In genomic region chr1:114715952-114716303, GRCh38 we compare ENCODE assay signal across 8 cellular contexts. TPM values are rescaled to one million over a fixed set of nuclear protein-coding genes. Genes with fewer than 3 reads are reported as not detected.
A peak's percentile ranks its signal among the peaks of the same experiment; 100 is the strongest.
DNase-seq lines count a peak whose midpoint lies in the region; ATAC-seq and TF ChIP-seq lines count a peak whose summit lies in the region.

No MANE protein-coding gene starts in this region.

- H3K4me2 ChIP-seq in MM.1S (ENCODE audit: low read depth, low read length) (peak overlapping the region; percentile 74), neural cell (ENCODE audit: low read length) (peak overlapping the region; percentile 85)

- H2AFZ ChIP-seq in MM.1S (ENCODE audit: low read length) (no peak overlapping the region), neural cell (ENCODE audit: low read depth, low read length) (peak overlapping the region; percentile 98)

- H3K79me2 ChIP-seq in MM.1S (ENCODE audit: low read length), result peaks cover 47% of the 10 kb centered on the region
- peaks cover 30% of the 10 kb centered on the region for H3K79me2 ChIP-seq in neural cell (replicated peaks; ENCODE audit: insufficient read depth, low read length)

- H3K4me1 ChIP-seq in MM.1S (ENCODE audit: low read length) (no peaks in the 10 kb centered on the region), ectodermal cell (ENCODE audit: control insufficient read depth, insufficient read depth, low read length) (peaks cover 7% of the 10 kb centered on the region)

- H3K27me3 ChIP-seq in MM.1S (replicated peaks; ENCODE audit: insufficient read depth, low read length) (no peaks in the 10 kb centered on the region), ectodermal cell (ENCODE audit: control insufficient read depth, insufficient read depth, low read length, poor library complexity, severe bottlenecking) (no peaks in the 10 kb centered on the region), neural cell (ENCODE audit: insufficient read depth, low read depth, low read length) (no peaks in the 10 kb centered on the region)

- no peak for TF ChIP-seq CTCF in MM.1S (IDR thresholded peaks at IDR 0.05; ENCODE audit: low read length)
- TF ChIP-seq CTCF in neural cell (IDR thresholded peaks at IDR 0.05; ENCODE audit: poor library complexity, severe bottlenecking), result no peak

- DNase-seq in MM.1S (no peak), iPS-NIHi11 (ENCODE audit: low spot score) (no peak), hypothalamus (lab: John Stamatoyannopoulos, UW) (no peak)
- no peak for DNase-seq in activated CD4-positive, alpha-beta T cell treated with anti-CD3 and anti-CD28 coated beads for 48 hours

- WGBS in ectodermal cell, 2 experiments, result 50 to 53% methylated on average over 4 of the region's 4 CpGs

- no peaks in the 10 kb centered on the region for H3K9me2 ChIP-seq in MM.1S (replicated peaks; ENCODE audit: insufficient read depth, low read length)
- H3K9me2 ChIP-seq in neural cell (ENCODE audit: insufficient read depth, low read length), result no peaks in the 10 kb centered on the region

- H3K9me3 ChIP-seq in MM.1S (replicated peaks; ENCODE audit: insufficient read depth, low read length), result no peaks in the 10 kb centered on the region
- no peaks in the 10 kb centered on the region for H3K9me3 ChIP-seq in ectodermal cell (ENCODE audit: control insufficient read depth, low read length)
- no peaks in the 10 kb centered on the region for H3K9me3 ChIP-seq in neural cell (ENCODE audit: low read length)

- TF ChIP-seq EP300 in neural cell (conservative IDR thresholded peaks at IDR 0.05; ENCODE audit: poor library complexity, severe bottlenecking), result no peak

- H3K27ac ChIP-seq in MM.1S (ENCODE audit: low read length), result peak overlapping the region; percentile 93
- H3K27ac ChIP-seq in ectodermal cell (ENCODE audit: insufficient read depth, low read depth, low read length, poor library complexity, severe bottlenecking), result peak overlapping the region; percentile 78
- H3K27ac ChIP-seq in neural cell (ENCODE audit: low read length), result peak overlapping the region; percentile 92

- ATAC-seq in GM18502 (IDR thresholded peaks at IDR 0.05; ENCODE audit: poor library complexity, unreplicated experiment) (peak; percentile 12), GM21390 (IDR thresholded peaks at IDR 0.05; ENCODE audit: unreplicated experiment) (no peak)

- H3K4me3 ChIP-seq in MM.1S (ENCODE audit: low read length) (peak overlapping the region; percentile 93), ectodermal cell (ENCODE audit: insufficient read depth, low read depth, low read length) (peak overlapping the region; percentile 95), neural cell (ENCODE audit: low read length) (peak overlapping the region; percentile 76)

- no peaks in the 10 kb centered on the region for H3K36me3 ChIP-seq in MM.1S (replicated peaks; ENCODE audit: insufficient read depth, low read length)
- H3K36me3 ChIP-seq in ectodermal cell (ENCODE audit: control insufficient read depth, insufficient read depth, low read length), result peaks cover 36% of the 10 kb centered on the region
- peaks cover 18% of the 10 kb centered on the region for H3K36me3 ChIP-seq in neural cell (ENCODE audit: insufficient read depth, low read length)

- no peaks in the 10 kb centered on the region for H4K20me1 ChIP-seq in MM.1S (ENCODE audit: insufficient read depth, low read length)
- no peaks in the 10 kb centered on the region for H4K20me1 ChIP-seq in neural cell (ENCODE audit: insufficient read depth)

- peak overlapping the region; percentile 98 for H3K9ac ChIP-seq in MM.1S (ENCODE audit: low read length)
- H3K9ac ChIP-seq in neural cell (ENCODE audit: low read length), result peak overlapping the region; percentile 94

- TF ChIP-seq RAD21 in neural cell (conservative IDR thresholded peaks at IDR 0.05), result no peak

- H3F3A ChIP-seq in MM.1S (ENCODE audit: insufficient read depth, low read length), result peaks cover 10% of the 10 kb centered on the region; the same call in 1 of the 2 replicates
- no peaks in the 10 kb centered on the region for H3F3A ChIP-seq in neural cell (ENCODE audit: insufficient read depth, low read length, poor library complexity, severe bottlenecking)

TF ChIP-seq in neural cell, 6 proteins besides CTCF, POLR2A, EP300 and RAD21:
- TF ChIP-seq, protein P1, sequence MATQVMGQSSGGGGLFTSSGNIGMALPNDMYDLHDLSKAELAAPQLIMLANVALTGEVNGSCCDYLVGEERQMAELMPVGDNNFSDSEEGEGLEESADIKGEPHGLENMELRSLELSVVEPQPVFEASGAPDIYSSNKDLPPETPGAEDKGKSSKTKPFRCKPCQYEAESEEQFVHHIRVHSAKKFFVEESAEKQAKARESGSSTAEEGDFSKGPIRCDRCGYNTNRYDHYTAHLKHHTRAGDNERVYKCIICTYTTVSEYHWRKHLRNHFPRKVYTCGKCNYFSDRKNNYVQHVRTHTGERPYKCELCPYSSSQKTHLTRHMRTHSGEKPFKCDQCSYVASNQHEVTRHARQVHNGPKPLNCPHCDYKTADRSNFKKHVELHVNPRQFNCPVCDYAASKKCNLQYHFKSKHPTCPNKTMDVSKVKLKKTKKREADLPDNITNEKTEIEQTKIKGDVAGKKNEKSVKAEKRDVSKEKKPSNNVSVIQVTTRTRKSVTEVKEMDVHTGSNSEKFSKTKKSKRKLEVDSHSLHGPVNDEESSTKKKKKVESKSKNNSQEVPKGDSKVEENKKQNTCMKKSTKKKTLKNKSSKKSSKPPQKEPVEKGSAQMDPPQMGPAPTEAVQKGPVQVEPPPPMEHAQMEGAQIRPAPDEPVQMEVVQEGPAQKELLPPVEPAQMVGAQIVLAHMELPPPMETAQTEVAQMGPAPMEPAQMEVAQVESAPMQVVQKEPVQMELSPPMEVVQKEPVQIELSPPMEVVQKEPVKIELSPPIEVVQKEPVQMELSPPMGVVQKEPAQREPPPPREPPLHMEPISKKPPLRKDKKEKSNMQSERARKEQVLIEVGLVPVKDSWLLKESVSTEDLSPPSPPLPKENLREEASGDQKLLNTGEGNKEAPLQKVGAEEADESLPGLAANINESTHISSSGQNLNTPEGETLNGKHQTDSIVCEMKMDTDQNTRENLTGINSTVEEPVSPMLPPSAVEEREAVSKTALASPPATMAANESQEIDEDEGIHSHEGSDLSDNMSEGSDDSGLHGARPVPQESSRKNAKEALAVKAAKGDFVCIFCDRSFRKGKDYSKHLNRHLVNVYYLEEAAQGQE (IDR thresholded peaks at IDR 0.05; ENCODE audit: borderline replicate concordance), result no peak
- no peak for TF ChIP-seq MXI1 (conservative IDR thresholded peaks at IDR 0.05; ENCODE audit: poor library complexity, severe bottlenecking)
- TF ChIP-seq EZH2 (IDR thresholded peaks at IDR 0.05; ENCODE audit: borderline replicate concordance, insufficient read depth, low read length, poor library complexity, severe bottlenecking), result no peak
- TF ChIP-seq SMC3 (conservative IDR thresholded peaks at IDR 0.05; ENCODE audit: poor library complexity), result no peak
- TF ChIP-seq TAF1 (IDR thresholded peaks at IDR 0.05; ENCODE audit: low read depth), result no peak
- no peak for TF ChIP-seq POLR2AphosphoS5 (IDR thresholded peaks at IDR 0.05)

RNA-seq across cellular contexts. Expression of gene NRAS, which starts 0.6 kb away (rescaled TPM):
- 103 TPM for polyA plus RNA-seq in ectodermal cell (2013, experiment 1 of 4)
- polyA plus RNA-seq in ectodermal cell (2013, experiment 2 of 4), result 113 TPM
- polyA plus RNA-seq in ectodermal cell (2013, experiment 3 of 4), result 83.4 TPM
- polyA plus RNA-seq in ectodermal cell (2013, experiment 4 of 4), result 88.4 TPM
- polyA plus RNA-seq in neural cell, result 44.5 and 56.5 TPM in 2 replicates
- 93.7 and 95.0 TPM in 2 replicates for polyA minus RNA-seq in neural cell

RNA-seq across cellular contexts. Expression of gene AMPD1, which starts 20.6 kb away (rescaled TPM):
- polyA plus RNA-seq in ectodermal cell (2013, experiment 1 of 4), result not detected
- not detected for polyA plus RNA-seq in ectodermal cell (2013, experiment 2 of 4)
- polyA plus RNA-seq in ectodermal cell (2013, experiment 3 of 4), result not detected
- not detected for polyA plus RNA-seq in ectodermal cell (2013, experiment 4 of 4)
- not detected in 2 replicates for polyA plus RNA-seq in neural cell
- polyA minus RNA-seq in neural cell, result not detected in 2 replicates

RNA-seq across cellular contexts. Expression of gene CSDE1, which starts 41.9 kb away (rescaled TPM):
- polyA plus RNA-seq in ectodermal cell (2013, experiment 1 of 4), result 570 TPM
- 594 TPM for polyA plus RNA-seq in ectodermal cell (2013, experiment 2 of 4)
- 462 TPM for polyA plus RNA-seq in ectodermal cell (2013, experiment 3 of 4)
- polyA plus RNA-seq in ectodermal cell (2013, experiment 4 of 4), result 491 TPM
- 381 and 424 TPM in 2 replicates for polyA plus RNA-seq in neural cell
- 831 and 1,067 TPM in 2 replicates for polyA minus RNA-seq in neural cell

RNA-seq across cellular contexts. Expression of gene DENND2C, which starts 46.1 kb away (rescaled TPM):
- polyA plus RNA-seq in ectodermal cell (2013, experiment 1 of 4), result 0.43 TPM
- 0.53 TPM for polyA plus RNA-seq in ectodermal cell (2013, experiment 2 of 4)
- polyA plus RNA-seq in ectodermal cell (2013, experiment 3 of 4), result 0.43 TPM
- 0.36 TPM for polyA plus RNA-seq in ectodermal cell (2013, experiment 4 of 4)
- polyA plus RNA-seq in neural cell, result 0.18 and 0.26 TPM in 2 replicates
- 0.73 and 0.93 TPM in 2 replicates for polyA minus RNA-seq in neural cell
